Comparison of ENCODE assay signal across 1 cellular context in the genomic region with DNA sequence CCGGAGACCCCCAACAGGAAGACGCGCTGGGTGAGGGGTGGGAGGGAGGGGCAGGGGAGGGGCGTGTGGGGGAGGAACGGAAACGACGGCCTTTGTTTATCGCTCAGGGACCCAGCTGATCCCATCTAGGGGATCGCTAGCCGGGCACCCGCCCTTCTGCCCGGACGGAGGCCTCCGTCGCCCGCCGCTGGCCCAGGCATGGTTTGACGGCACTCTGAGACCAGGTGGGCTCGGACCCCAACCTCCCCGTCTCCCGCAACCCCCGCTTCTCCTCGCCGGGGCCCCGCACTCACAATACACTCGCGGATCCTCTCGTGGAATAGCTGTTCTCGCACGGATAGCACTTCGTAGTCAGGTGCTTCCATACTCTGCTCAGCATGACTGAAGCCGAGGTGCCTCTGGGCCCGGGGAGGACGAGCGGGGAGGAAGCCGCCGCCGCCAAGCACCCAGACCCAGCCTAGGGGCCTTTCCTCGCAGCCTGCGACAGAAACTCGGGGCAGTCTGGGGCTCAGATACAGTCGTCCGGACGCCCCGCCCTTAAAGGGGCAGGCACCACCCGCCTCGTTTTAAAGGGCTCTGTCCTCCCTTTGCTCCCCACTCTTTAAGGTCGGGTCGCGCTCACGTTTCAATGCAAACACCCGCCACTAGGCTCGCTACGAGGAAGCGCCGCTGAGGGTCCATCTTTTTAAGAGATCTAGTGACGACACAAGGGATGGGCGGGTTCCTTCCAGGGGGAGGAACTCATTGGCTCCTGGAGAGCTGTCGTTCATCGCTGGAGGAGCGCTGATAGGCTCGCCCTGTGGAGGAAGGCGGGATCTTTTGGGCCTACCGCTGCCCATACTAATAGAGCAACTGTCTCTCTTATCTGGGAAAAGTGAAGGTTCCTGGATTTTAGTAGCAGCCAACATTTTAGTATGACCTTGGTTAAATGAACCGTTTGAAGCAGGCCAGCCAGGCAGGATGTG.
TF ChIP-seq lines count a peak whose summit lies in the region.

A gene with protein sequence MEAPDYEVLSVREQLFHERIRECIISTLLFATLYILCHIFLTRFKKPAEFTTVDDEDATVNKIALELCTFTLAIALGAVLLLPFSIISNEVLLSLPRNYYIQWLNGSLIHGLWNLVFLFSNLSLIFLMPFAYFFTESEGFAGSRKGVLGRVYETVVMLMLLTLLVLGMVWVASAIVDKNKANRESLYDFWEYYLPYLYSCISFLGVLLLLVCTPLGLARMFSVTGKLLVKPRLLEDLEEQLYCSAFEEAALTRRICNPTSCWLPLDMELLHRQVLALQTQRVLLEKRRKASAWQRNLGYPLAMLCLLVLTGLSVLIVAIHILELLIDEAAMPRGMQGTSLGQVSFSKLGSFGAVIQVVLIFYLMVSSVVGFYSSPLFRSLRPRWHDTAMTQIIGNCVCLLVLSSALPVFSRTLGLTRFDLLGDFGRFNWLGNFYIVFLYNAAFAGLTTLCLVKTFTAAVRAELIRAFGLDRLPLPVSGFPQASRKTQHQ (minus strand): TSS at position 657 of the 965 bp plus-strand sequence. CDS start 292 bp downstream, at position 365.

TF ChIP-seq in HepG2, 621 proteins besides CTCF, POLR2A, EP300 and RAD21 (continued from another document and continues in another):
- peak; percentile 48; the same call in 1 of the 2 replicates for TF ChIP-seq DMAP1 (CRISPR knock-in tag; IDR thresholded peaks at IDR 0.05)
- TF ChIP-seq FOSL2 (CRISPR knock-in tag; IDR thresholded peaks at IDR 0.05), result no peak
- TF ChIP-seq GABPB1 (CRISPR knock-in tag; IDR thresholded peaks at IDR 0.05), result peak; percentile 61
- TF ChIP-seq, protein P1, sequence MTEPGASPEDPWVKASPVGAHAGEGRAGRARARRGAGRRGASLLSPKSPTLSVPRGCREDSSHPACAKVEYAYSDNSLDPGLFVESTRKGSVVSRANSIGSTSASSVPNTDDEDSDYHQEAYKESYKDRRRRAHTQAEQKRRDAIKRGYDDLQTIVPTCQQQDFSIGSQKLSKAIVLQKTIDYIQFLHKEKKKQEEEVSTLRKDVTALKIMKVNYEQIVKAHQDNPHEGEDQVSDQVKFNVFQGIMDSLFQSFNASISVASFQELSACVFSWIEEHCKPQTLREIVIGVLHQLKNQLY (CRISPR knock-in tag; IDR thresholded peaks at IDR 0.05), result no peak
- TF ChIP-seq SYNCRIP (IDR thresholded peaks at IDR 0.05; ENCODE audit: insufficient read depth, low read depth, low read length), result no peak
- no peak for TF ChIP-seq MED13 (CRISPR knock-in tag; IDR thresholded peaks at IDR 0.05)
- no peak for TF ChIP-seq ZNF720 (CRISPR knock-in tag; IDR thresholded peaks at IDR 0.05)
- TF ChIP-seq, protein P2, sequence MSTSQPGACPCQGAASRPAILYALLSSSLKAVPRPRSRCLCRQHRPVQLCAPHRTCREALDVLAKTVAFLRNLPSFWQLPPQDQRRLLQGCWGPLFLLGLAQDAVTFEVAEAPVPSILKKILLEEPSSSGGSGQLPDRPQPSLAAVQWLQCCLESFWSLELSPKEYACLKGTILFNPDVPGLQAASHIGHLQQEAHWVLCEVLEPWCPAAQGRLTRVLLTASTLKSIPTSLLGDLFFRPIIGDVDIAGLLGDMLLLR (CRISPR knock-in tag; IDR thresholded peaks at IDR 0.05), result no peak
- TF ChIP-seq ZNF44 (CRISPR knock-in tag; IDR thresholded peaks at IDR 0.05), result no peak
- no peak; the same call in 1 of the 2 replicates for TF ChIP-seq ZNF782 (CRISPR knock-in tag; IDR thresholded peaks at IDR 0.05; ENCODE audit: borderline replicate concordance)
- no peak for TF ChIP-seq ZNF260 (CRISPR knock-in tag; IDR thresholded peaks at IDR 0.05; ENCODE audit: borderline replicate concordance, low read depth)
- TF ChIP-seq, protein P3, sequence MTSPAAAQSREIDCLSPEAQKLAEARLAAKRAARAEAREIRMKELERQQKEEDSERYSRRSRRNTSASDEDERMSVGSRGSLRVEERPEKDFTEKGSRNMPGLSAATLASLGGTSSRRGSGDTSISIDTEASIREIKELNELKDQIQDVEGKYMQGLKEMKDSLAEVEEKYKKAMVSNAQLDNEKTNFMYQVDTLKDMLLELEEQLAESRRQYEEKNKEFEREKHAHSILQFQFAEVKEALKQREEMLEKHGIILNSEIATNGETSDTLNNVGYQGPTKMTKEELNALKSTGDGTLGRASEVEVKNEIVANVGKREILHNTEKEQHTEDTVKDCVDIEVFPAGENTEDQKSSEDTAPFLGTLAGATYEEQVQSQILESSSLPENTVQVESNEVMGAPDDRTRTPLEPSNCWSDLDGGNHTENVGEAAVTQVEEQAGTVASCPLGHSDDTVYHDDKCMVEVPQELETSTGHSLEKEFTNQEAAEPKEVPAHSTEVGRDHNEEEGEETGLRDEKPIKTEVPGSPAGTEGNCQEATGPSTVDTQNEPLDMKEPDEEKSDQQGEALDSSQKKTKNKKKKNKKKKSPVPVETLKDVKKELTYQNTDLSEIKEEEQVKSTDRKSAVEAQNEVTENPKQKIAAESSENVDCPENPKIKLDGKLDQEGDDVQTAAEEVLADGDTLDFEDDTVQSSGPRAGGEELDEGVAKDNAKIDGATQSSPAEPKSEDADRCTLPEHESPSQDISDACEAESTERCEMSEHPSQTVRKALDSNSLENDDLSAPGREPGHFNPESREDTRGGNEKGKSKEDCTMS (CRISPR knock-in tag; conservative IDR thresholded peaks at IDR 0.05), result no peak
- TF ChIP-seq NBN (conservative IDR thresholded peaks at IDR 0.05), result no peak
- no peak for TF ChIP-seq ZNF780A (CRISPR knock-in tag; IDR thresholded peaks at IDR 0.05)
- TF ChIP-seq SOX6 (IDR thresholded peaks at IDR 0.05), result no peak
- TF ChIP-seq SOX6 (CRISPR knock-in tag; IDR thresholded peaks at IDR 0.05), result peak; percentile 16; the same call in 1 of the 2 replicates
- TF ChIP-seq ZNF550 (CRISPR knock-in tag; IDR thresholded peaks at IDR 0.05; ENCODE audit: borderline replicate concordance), result no peak
- no peak for TF ChIP-seq ZSCAN30 (CRISPR knock-in tag; IDR thresholded peaks at IDR 0.05)
- TF ChIP-seq, protein P4, sequence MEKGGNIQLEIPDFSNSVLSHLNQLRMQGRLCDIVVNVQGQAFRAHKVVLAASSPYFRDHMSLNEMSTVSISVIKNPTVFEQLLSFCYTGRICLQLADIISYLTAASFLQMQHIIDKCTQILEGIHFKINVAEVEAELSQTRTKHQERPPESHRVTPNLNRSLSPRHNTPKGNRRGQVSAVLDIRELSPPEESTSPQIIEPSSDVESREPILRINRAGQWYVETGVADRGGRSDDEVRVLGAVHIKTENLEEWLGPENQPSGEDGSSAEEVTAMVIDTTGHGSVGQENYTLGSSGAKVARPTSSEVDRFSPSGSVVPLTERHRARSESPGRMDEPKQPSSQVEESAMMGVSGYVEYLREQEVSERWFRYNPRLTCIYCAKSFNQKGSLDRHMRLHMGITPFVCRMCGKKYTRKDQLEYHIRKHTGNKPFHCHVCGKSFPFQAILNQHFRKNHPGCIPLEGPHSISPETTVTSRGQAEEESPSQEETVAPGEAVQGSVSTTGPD (CRISPR knock-in tag; IDR thresholded peaks at IDR 0.05), result no peak
- peak; percentile 75; the same call in 1 of the 2 replicates for TF ChIP-seq ZNF547 (CRISPR knock-in tag; IDR thresholded peaks at IDR 0.05)
- TF ChIP-seq, protein P5, sequence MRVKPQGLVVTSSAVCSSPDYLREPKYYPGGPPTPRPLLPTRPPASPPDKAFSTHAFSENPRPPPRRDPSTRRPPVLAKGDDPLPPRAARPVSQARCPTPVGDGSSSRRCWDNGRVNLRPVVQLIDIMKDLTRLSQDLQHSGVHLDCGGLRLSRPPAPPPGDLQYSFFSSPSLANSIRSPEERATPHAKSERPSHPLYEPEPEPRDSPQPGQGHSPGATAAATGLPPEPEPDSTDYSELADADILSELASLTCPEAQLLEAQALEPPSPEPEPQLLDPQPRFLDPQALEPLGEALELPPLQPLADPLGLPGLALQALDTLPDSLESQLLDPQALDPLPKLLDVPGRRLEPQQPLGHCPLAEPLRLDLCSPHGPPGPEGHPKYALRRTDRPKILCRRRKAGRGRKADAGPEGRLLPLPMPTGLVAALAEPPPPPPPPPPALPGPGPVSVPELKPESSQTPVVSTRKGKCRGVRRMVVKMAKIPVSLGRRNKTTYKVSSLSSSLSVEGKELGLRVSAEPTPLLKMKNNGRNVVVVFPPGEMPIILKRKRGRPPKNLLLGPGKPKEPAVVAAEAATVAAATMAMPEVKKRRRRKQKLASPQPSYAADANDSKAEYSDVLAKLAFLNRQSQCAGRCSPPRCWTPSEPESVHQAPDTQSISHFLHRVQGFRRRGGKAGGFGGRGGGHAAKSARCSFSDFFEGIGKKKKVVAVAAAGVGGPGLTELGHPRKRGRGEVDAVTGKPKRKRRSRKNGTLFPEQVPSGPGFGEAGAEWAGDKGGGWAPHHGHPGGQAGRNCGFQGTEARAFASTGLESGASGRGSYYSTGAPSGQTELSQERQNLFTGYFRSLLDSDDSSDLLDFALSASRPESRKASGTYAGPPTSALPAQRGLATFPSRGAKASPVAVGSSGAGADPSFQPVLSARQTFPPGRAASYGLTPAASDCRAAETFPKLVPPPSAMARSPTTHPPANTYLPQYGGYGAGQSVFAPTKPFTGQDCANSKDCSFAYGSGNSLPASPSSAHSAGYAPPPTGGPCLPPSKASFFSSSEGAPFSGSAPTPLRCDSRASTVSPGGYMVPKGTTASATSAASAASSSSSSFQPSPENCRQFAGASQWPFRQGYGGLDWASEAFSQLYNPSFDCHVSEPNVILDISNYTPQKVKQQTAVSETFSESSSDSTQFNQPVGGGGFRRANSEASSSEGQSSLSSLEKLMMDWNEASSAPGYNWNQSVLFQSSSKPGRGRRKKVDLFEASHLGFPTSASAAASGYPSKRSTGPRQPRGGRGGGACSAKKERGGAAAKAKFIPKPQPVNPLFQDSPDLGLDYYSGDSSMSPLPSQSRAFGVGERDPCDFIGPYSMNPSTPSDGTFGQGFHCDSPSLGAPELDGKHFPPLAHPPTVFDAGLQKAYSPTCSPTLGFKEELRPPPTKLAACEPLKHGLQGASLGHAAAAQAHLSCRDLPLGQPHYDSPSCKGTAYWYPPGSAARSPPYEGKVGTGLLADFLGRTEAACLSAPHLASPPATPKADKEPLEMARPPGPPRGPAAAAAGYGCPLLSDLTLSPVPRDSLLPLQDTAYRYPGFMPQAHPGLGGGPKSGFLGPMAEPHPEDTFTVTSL (CRISPR knock-in tag; IDR thresholded peaks at IDR 0.05; ENCODE audit: borderline replicate concordance), result no peak
- TF ChIP-seq ZIK1 (CRISPR knock-in tag; IDR thresholded peaks at IDR 0.05; ENCODE audit: borderline replicate concordance, low read depth), result no peak
- no peak for TF ChIP-seq MAF1 (CRISPR knock-in tag; IDR thresholded peaks at IDR 0.05; ENCODE audit: borderline replicate concordance)
- TF ChIP-seq RAD51 (IDR thresholded peaks at IDR 0.05; ENCODE audit: borderline replicate concordance), result no peak
- TF ChIP-seq ZFYVE20 (CRISPR knock-in tag; IDR thresholded peaks at IDR 0.05; ENCODE audit: borderline replicate concordance, low read depth), result no peak
- no peak for TF ChIP-seq ZNF33B (CRISPR knock-in tag; IDR thresholded peaks at IDR 0.05)
- TF ChIP-seq XBP1 (CRISPR knock-in tag; IDR thresholded peaks at IDR 0.05), result 0 out of 2 replicates have a peak, but pooled peaks have one; percentile 26
- TF ChIP-seq ZKSCAN8 (CRISPR knock-in tag; IDR thresholded peaks at IDR 0.05; ENCODE audit: borderline replicate concordance), result no peak
- no peak for TF ChIP-seq ZMYM2 (CRISPR knock-in tag; IDR thresholded peaks at IDR 0.05)
- no peak for TF ChIP-seq KMT2B (CRISPR knock-in tag; IDR thresholded peaks at IDR 0.05)
- TF ChIP-seq ZNF446 (CRISPR knock-in tag; IDR thresholded peaks at IDR 0.05), result no peak
- TF ChIP-seq RXRA (CRISPR knock-in tag; IDR thresholded peaks at IDR 0.05), result peak; percentile 37; the same call in 1 of the 2 replicates
- TF ChIP-seq HCFC1 (IDR thresholded peaks at IDR 0.05; ENCODE audit: low read depth, low read length), result no peak
- TF ChIP-seq, protein P6, sequence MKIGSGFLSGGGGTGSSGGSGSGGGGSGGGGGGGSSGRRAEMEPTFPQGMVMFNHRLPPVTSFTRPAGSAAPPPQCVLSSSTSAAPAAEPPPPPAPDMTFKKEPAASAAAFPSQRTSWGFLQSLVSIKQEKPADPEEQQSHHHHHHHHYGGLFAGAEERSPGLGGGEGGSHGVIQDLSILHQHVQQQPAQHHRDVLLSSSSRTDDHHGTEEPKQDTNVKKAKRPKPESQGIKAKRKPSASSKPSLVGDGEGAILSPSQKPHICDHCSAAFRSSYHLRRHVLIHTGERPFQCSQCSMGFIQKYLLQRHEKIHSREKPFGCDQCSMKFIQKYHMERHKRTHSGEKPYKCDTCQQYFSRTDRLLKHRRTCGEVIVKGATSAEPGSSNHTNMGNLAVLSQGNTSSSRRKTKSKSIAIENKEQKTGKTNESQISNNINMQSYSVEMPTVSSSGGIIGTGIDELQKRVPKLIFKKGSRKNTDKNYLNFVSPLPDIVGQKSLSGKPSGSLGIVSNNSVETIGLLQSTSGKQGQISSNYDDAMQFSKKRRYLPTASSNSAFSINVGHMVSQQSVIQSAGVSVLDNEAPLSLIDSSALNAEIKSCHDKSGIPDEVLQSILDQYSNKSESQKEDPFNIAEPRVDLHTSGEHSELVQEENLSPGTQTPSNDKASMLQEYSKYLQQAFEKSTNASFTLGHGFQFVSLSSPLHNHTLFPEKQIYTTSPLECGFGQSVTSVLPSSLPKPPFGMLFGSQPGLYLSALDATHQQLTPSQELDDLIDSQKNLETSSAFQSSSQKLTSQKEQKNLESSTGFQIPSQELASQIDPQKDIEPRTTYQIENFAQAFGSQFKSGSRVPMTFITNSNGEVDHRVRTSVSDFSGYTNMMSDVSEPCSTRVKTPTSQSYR (CRISPR knock-in tag; IDR thresholded peaks at IDR 0.05; ENCODE audit: borderline replicate concordance), result peak; percentile 41; the same call in 1 of the 2 replicates
- no peak for TF ChIP-seq ATRX (CRISPR knock-in tag; IDR thresholded peaks at IDR 0.05; ENCODE audit: borderline replicate concordance)
- TF ChIP-seq ATF1 (CRISPR knock-in tag; IDR thresholded peaks at IDR 0.05), result peak; percentile 86
